In the genomic region with DNA sequence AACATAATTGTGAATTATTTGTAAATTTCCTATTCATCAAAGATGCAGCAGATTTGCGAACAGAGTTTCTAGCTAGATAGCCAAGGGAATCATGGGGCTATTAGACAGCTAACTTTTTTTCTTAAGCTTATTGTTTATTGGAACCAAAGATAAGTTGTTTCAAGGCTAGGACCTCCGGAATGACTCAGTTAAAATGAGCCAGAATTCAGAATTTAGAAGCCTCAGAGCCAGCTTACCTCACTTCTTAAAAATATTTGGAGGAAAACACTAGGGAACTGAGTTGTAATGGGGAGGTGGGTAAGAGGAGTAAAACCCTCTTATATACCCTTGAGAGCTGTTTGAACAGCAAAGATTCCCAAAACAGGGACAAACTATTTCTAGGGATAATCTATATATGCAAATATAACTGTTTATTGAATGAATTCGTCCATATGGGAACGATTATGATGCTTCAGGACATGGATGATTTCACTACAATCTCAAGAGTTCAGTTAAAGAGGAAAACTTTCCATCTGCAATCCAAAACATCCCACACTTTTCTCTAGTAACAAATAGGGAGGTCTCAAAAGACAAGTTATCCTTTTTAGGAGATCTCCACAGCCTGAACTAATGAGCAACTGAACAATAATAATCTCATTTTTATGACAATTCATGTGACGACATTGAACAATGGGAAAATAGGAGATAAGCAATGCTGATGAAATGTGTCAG, we compare ENCODE assay signal across 12 cellular contexts. TPM values are rescaled to one million over a fixed set of nuclear protein-coding genes. Genes with fewer than 3 reads are reported as not detected.
A peak's percentile ranks its signal among the peaks of the same experiment; 100 is the strongest.
DNase-seq lines count a peak whose midpoint lies in the region; ATAC-seq, FAIRE-seq and TF ChIP-seq lines count a peak whose summit lies in the region.
"Had no signal": no experiment of that assay in that cellular context is flagged by ENCODE, and none has a peak within 500 bp of the region (broad histone marks: within the 10 kb centered on the region; RNA-seq: fewer than 3 reads in every experiment).

No MANE protein-coding gene starts in this region.

- no peaks in the 10 kb centered on the region for H4K20me1 ChIP-seq in HepG2 (ENCODE audit: insufficient read depth, low read length)
- no peaks in the 10 kb centered on the region for H4K20me1 ChIP-seq in osteoblast (ENCODE audit: insufficient read depth, low read length)

- H3K4me3 ChIP-seq in HepG2 (replicated peaks in 1 of 3; ENCODE audit: insufficient read depth in 1 of 3, low read depth in 2 of 3, low read length in 3 of 3), result no peak overlapping the region
- H3K4me3 ChIP-seq in right lobe of liver, result no peak overlapping the region
- H3K4me3 ChIP-seq in adipocyte (ENCODE audit: low read length), result peak overlapping the region; percentile 46
- no peak overlapping the region for H3K4me3 ChIP-seq in osteoblast (ENCODE audit: insufficient read depth, low read length)
- no peak overlapping the region for H3K4me3 ChIP-seq in HAP-1
- H3K4me3 ChIP-seq: MG63 had no signal

- POLR2A ChIA-PET in HepG2 (lab: Yijun Ruan, JAX), result no interaction called here

- no peak for TF ChIP-seq RAD21 in HepG2 (CRISPR knock-in tag; IDR thresholded peaks at IDR 0.05)

- no peaks in the 10 kb centered on the region for H3K9me3 Mint-ChIP-seq in activated T-helper 1 cell treated with anti-CD3 and anti-CD28 coated beads, Interleukin-12 subunit alpha, Interleukin-12 subunit beta, Interleukin-2, Interleukin-4 antibody, amounts not matched to agents 30 ng/mL and 10 ng/mL and 1 ng/mL, durations not matched to agents 14 hours and 24 hours and 36 hours
- H3K9me3 Mint-ChIP-seq: CD4-positive, alpha-beta T cell had no signal

- peaks cover 7% of the 10 kb centered on the region for H3K4me1 Mint-ChIP-seq in activated T-helper 1 cell treated with anti-CD3 and anti-CD28 coated beads, Interleukin-12 subunit alpha, Interleukin-12 subunit beta, Interleukin-2, Interleukin-4 antibody, amounts not matched to agents 30 ng/mL and 10 ng/mL and 1 ng/mL, durations not matched to agents 14 hours and 24 hours and 36 hours (ENCODE audit: low read depth)

- no peak overlapping the region for H3K27ac Mint-ChIP-seq in activated T-helper 1 cell treated with anti-CD3 and anti-CD28 coated beads, Interleukin-12 subunit alpha, Interleukin-12 subunit beta, Interleukin-2, Interleukin-4 antibody, amounts not matched to agents 30 ng/mL and 10 ng/mL and 1 ng/mL, durations not matched to agents 14 hours and 24 hours and 36 hours
- H3K27ac Mint-ChIP-seq: CD4-positive, alpha-beta T cell had no signal

- H3K79me2 ChIP-seq in HepG2 (ENCODE audit: insufficient read depth, low read length) (no peaks in the 10 kb centered on the region), osteoblast (ENCODE audit: insufficient read depth, low read length) (no peaks in the 10 kb centered on the region)

- H3K9ac ChIP-seq in HepG2 (ENCODE audit: insufficient read depth, low read depth, low read length), result no peak overlapping the region
- peak overlapping the region; percentile 47 for H3K9ac ChIP-seq in adipocyte (ENCODE audit: low read length)
- H3K9ac ChIP-seq: KMS-11, SK-N-SH had no signal

- no peak for DNase-seq in HepG2 (ENCODE audit: low spot score)
- DNase-seq in right lobe of liver, result no peak
- peak; percentile 54 for DNase-seq in adipocyte (ENCODE audit: low read depth)
- no peak for DNase-seq in osteoblast (ENCODE audit: insufficient read length, low spot score, missing footprints)
- no peak for DNase-seq in activated T-helper 1 cell treated with anti-CD3 and anti-CD28 coated beads, Interleukin-12 subunit alpha, Interleukin-12 subunit beta, Interleukin-2, Interleukin-4 antibody, amounts not matched to agents 30 ng/mL and 10 ng/mL and 1 ng/mL, durations not matched to agents 14 hours and 24 hours and 36 hours (ENCODE audit: low spot score)
- DNase-seq in HAP-1 (ENCODE audit: low spot score in 2 of 2), result no peak
- no peak for DNase-seq in UCSD-AML1 (lab: John Stamatoyannopoulos, UW; ENCODE audit: unreplicated experiment)
- DNase-seq: MG63 had no signal

- H3K27me3 ChIP-seq in HepG2 (ENCODE audit: control insufficient read depth in 1 of 2, insufficient read depth in 2 of 2, low read length in 2 of 2) (no peaks in the 10 kb centered on the region), right lobe of liver (no peaks in the 10 kb centered on the region), adipocyte (replicated peaks; ENCODE audit: control insufficient read depth, insufficient read depth, low read length) (no peaks in the 10 kb centered on the region), osteoblast (ENCODE audit: insufficient read depth, low read length) (no peaks in the 10 kb centered on the region), HAP-1 (ENCODE audit: low read depth) (no peaks in the 10 kb centered on the region)
- H3K27me3 ChIP-seq: BE2C, MG63 had no signal

- in situ Hi-C loops in HepG2 (cut with HindIII; ENCODE audit: extremely low pct_ligation_motif_present, low pct_unique_long_range_greater_than_20kb) (loop anchor here (25.0 kb wide), 1 partner anchor 621 kb away; no protein-coding TSS in a partner anchor), HAP-1 (cut with MboI; ENCODE audit: low sequenced_read_pairs) (no loop called here)

- peaks cover 37% of the 10 kb centered on the region for H3K27me3 Mint-ChIP-seq in activated T-helper 1 cell treated with anti-CD3 and anti-CD28 coated beads, Interleukin-12 subunit alpha, Interleukin-12 subunit beta, Interleukin-2, Interleukin-4 antibody, amounts not matched to agents 30 ng/mL and 10 ng/mL and 1 ng/mL, durations not matched to agents 14 hours and 24 hours and 36 hours (ENCODE audit: insufficient read depth)

- TF ChIP-seq CTCF in HepG2 (CRISPR knock-in tag; IDR thresholded peaks at IDR 0.05) (no peak), right lobe of liver (IDR thresholded peaks at IDR 0.05) (no peak), osteoblast (IDR thresholded peaks at IDR 0.05; ENCODE audit: extremely low read depth, low read depth, low read length) (no peak)

- TF ChIP-seq POLR2A in HepG2 (IDR thresholded peaks at IDR 0.05; ENCODE audit: insufficient read depth in 1 of 2, low read depth in 2 of 2, low read length in 2 of 2) (no peak), right lobe of liver (IDR thresholded peaks at IDR 0.05) (no peak)

- intact Hi-C loops in HepG2 (cut with micrococcal nuclease; ENCODE audit: unreplicated experiment) (loop anchor here (5.0 kb wide), 1 partner anchor 626 kb away; no protein-coding TSS in a partner anchor), right lobe of liver (cut with DNase I) (no loop called here)
- intact Hi-C loops in activated T-helper 1 cell treated with anti-CD3 and anti-CD28 coated beads, Interleukin-12 subunit alpha, Interleukin-12 subunit beta, Interleukin-2, Interleukin-4 antibody, amounts not matched to agents 30 ng/mL and 10 ng/mL and 1 ng/mL, durations not matched to agents 14 hours and 24 hours and 36 hours (cut with micrococcal nuclease), result no loop called here

- FAIRE-seq in HepG2 (lab: Jason Lieb, UNC), result no peak

- no peaks in the 10 kb centered on the region for H3K9me3 ChIP-seq in HepG2 (ENCODE audit: low read length)
- H3K9me3 ChIP-seq in right lobe of liver, result no peaks in the 10 kb centered on the region
- H3K9me3 ChIP-seq in adipocyte (ENCODE audit: control insufficient read depth, low read length), result no peaks in the 10 kb centered on the region
- no peaks in the 10 kb centered on the region for H3K9me3 ChIP-seq in osteoblast (ENCODE audit: low read depth, low read length)
- no peaks in the 10 kb centered on the region for H3K9me3 ChIP-seq in HAP-1
- H3K9me3 ChIP-seq: BE2C, MG63, SK-N-SH had no signal

- 19% methylated on average over 5 of the region's 5 CpGs for WGBS in HepG2 (ENCODE audit: low lambda C conversion rate)
- WGBS in right lobe of liver (ENCODE audit: insufficient coverage, low coverage, low lambda C conversion rate, missing lambda C conversion rate), result 56% methylated on average over 5 of the region's 5 CpGs

- H3K4me2 ChIP-seq in HepG2 (ENCODE audit: low read depth, low read length), result no peak overlapping the region
- H3K4me2 ChIP-seq in osteoblast (ENCODE audit: insufficient read depth, low read length), result no peak overlapping the region
- H3K4me2 ChIP-seq: KMS-11, SK-N-SH had no signal

- H3K36me3 ChIP-seq in HepG2 (replicated peaks in 1 of 2; ENCODE audit: control insufficient read depth in 1 of 2, insufficient read depth in 2 of 2, low read length in 2 of 2) (no peaks in the 10 kb centered on the region), right lobe of liver (no peaks in the 10 kb centered on the region), adipocyte (ENCODE audit: control insufficient read depth, insufficient read depth, low read length, severe bottlenecking) (no peaks in the 10 kb centered on the region), osteoblast (ENCODE audit: insufficient read depth, low read length) (no peaks in the 10 kb centered on the region), HAP-1 (replicated peaks) (no peaks in the 10 kb centered on the region)
- H3K36me3 ChIP-seq: BE2C, MG63 had no signal

- no peak for ATAC-seq in HepG2
- no peak for ATAC-seq in right lobe of liver

- TF ChIP-seq EP300 in HepG2 (IDR thresholded peaks at IDR 0.05; ENCODE audit: low read depth in 2 of 2, low read length in 2 of 2), result no peak
- no peak for TF ChIP-seq EP300 in HepG2 (CRISPR knock-in tag; IDR thresholded peaks at IDR 0.05; ENCODE audit: borderline replicate concordance)

- no TSS peak for BruUV-seq in HepG2 (replicated peaks; lab: Mats Ljungman, UMichigan)

- no peak overlapping the region for H3K4me3 Mint-ChIP-seq in activated T-helper 1 cell treated with anti-CD3 and anti-CD28 coated beads, Interleukin-12 subunit alpha, Interleukin-12 subunit beta, Interleukin-2, Interleukin-4 antibody, amounts not matched to agents 30 ng/mL and 10 ng/mL and 1 ng/mL, durations not matched to agents 14 hours and 24 hours and 36 hours
- H3K4me3 Mint-ChIP-seq: CD4-positive, alpha-beta T cell had no signal

- CTCF ChIA-PET in HepG2 (lab: Yijun Ruan, JAX; ENCODE audit: low intra/inter-chr PET ratio, low total read pairs), result interaction anchor here (1.2 to 3.5 kb wide), 4 partner anchors 223 to 451 kb away, joined by 5 to 37 read pairs (median 12); no protein-coding TSS in a partner anchor

- H2AFZ ChIP-seq in HepG2 (ENCODE audit: low read length) (no peak overlapping the region), osteoblast (ENCODE audit: low read length) (peak overlapping the region; percentile 14)

- H3K4me1 ChIP-seq in HepG2 (ENCODE audit: insufficient read depth, low read length) (peaks cover 18% of the 10 kb centered on the region), right lobe of liver (no peaks in the 10 kb centered on the region), adipocyte (ENCODE audit: control insufficient read depth, insufficient read depth, low read length) (peaks cover 19% of the 10 kb centered on the region), osteoblast (ENCODE audit: insufficient read depth, low read length) (peaks cover 14% of the 10 kb centered on the region), HAP-1 (no peaks in the 10 kb centered on the region)

- H3K36me3 Mint-ChIP-seq in activated T-helper 1 cell treated with anti-CD3 and anti-CD28 coated beads, Interleukin-12 subunit alpha, Interleukin-12 subunit beta, Interleukin-2, Interleukin-4 antibody, amounts not matched to agents 30 ng/mL and 10 ng/mL and 1 ng/mL, durations not matched to agents 14 hours and 24 hours and 36 hours (ENCODE audit: low read depth), result no peaks in the 10 kb centered on the region

- H3K27ac ChIP-seq in HepG2 (ENCODE audit: extremely low read length, insufficient read depth, low read length), result no peak overlapping the region
- H3K27ac ChIP-seq in right lobe of liver, result no peak overlapping the region
- no peak overlapping the region for H3K27ac ChIP-seq in osteoblast (ENCODE audit: low read depth, low read length)
- H3K27ac ChIP-seq: KMS-11 had no signal

RNA-seq across cellular contexts. Expression of a gene that starts 12.6 kb away (rescaled TPM):
- total RNA-seq in HepG2 (2016; rRNA removed; fragmentation: Illumina TruSeq; extraction: Trizol) (2.6 and 2.9 TPM in 2 replicates), right lobe of liver (1 to 10 TPM; 3.3 to 8.6 (median 4.6) TPM), osteoblast (24.5 and 25.7 TPM in 2 replicates)
- total RNA-seq in HepG2 (2016; cell fraction: cytosol; rRNA removed; fragmentation: Illumina TruSeq; extraction: Trizol; ENCODE audit: low read depth), result 0.62 and 0.71 TPM in 2 replicates
- total RNA-seq in HepG2 (2016; cell fraction: insoluble cytoplasmic fraction; rRNA removed; fragmentation: Illumina TruSeq; extraction: Trizol), result 2.5 TPM in 2 replicates
- 0.96 and 0.99 TPM in 2 replicates for total RNA-seq in HepG2 (2016; cell fraction: membrane; rRNA removed; fragmentation: Illumina TruSeq; extraction: Trizol)
- 2.9 and 3.2 TPM in 2 replicates for total RNA-seq in HepG2 (2016; cell fraction: nucleus; rRNA removed; fragmentation: Illumina TruSeq; extraction: Trizol)
- 1.4 and 1.8 TPM in 2 replicates for polyA plus RNA-seq in HepG2 (2011; rRNA removed)
- 1.1 and 1.2 TPM in 2 replicates for polyA plus RNA-seq in HepG2 (2011; cell fraction: cytosol; rRNA removed)
- polyA plus RNA-seq in HepG2 (2011; cell fraction: nucleus; rRNA removed), result 1.3 TPM in 2 replicates
- polyA plus RNA-seq in HepG2 (2012), result 1.3 and 2.3 TPM in 2 replicates
- 0.12 and 0.16 TPM in 2 replicates for polyA plus RNA-seq in HepG2 (2016; cell fraction: cytosol; fragmentation: Illumina TruSeq; extraction: Trizol; ENCODE audit: low read depth)
- polyA plus RNA-seq in HepG2 (2016; cell fraction: insoluble cytoplasmic fraction; fragmentation: Illumina TruSeq; extraction: Trizol; ENCODE audit: low read depth), result 1.6 and 2.0 TPM in 2 replicates
- polyA plus RNA-seq in HepG2 (2016; cell fraction: membrane; fragmentation: Illumina TruSeq; extraction: Trizol; ENCODE audit: low read depth), result 0.38 and 0.58 TPM in 2 replicates
- 1.9 and 2.5 TPM in 2 replicates for polyA plus RNA-seq in HepG2 (2016; cell fraction: nucleus; fragmentation: Illumina TruSeq; extraction: Trizol; ENCODE audit: insufficient read depth, low read depth)
- 1.8 and 15.1 TPM in 2 replicates for polyA minus RNA-seq in HepG2 (2011; rRNA and poly(A)+ RNA removed; ENCODE audit: low replicate concordance)
- 1.8 and 1.9 TPM in 2 replicates for polyA minus RNA-seq in HepG2 (2011; cell fraction: cytosol; rRNA and poly(A)+ RNA removed)
- 4.6 and 7.1 TPM in 2 replicates for polyA minus RNA-seq in HepG2 (2011; cell fraction: nucleus; rRNA and poly(A)+ RNA removed)
- 1.7 and 1.9 TPM in 2 replicates for total RNA-seq in activated T-helper 1 cell treated with anti-CD3 and anti-CD28 coated beads, Interleukin-12 subunit alpha, Interleukin-12 subunit beta, Interleukin-2, Interleukin-4 antibody, amounts not matched to agents 30 ng/mL and 10 ng/mL and 1 ng/mL, durations not matched to agents 14 hours and 24 hours and 36 hours
